Comparison of ENCODE assay signal across 14 cellular contexts in the genomic region with DNA sequence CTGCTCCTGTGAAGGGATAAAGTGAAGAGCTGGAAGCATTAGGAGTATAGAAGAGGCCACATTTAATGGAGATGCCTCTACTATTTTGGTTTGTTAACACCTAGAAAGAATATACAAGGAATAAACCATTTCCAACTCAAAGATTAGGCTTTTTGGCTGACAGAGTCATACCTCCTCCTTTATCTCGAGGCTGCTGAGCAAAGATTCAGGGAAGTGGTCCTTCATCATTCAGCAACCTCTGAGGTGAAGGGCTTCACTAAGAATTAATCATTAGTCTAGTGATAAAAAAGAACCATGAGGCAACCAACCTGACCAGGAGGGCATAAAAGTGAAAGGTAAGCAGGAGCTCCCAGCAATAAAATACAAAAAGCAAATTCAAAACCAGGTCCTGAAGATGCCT.
"Had no signal": no experiment of that assay in that cellular context is flagged by ENCODE, and none has a peak within 500 bp of the region (broad histone marks: within the 10 kb centered on the region; RNA-seq: fewer than 3 reads in every experiment).

No MANE protein-coding gene starts in this region.

- ATAC-seq: effector memory CD8-positive, alpha-beta T cell; foreskin keratinocyte; stimulated activated memory B cell treated with anti-CD40 and anti-IgM and Interleukin-4, amounts not matched to agents 10 μg/mL and 1 μg/mL and 100 μg/mL, for 72 hours had no signal

- H3K9me3 ChIP-seq: spleen, testis, tibial nerve had no signal

- H3K4me3 ChIP-seq: spleen, testis, tibial nerve had no signal

- H3K27ac ChIP-seq: foreskin keratinocyte, spleen, testis had no signal

- H3K27me3 ChIP-seq: foreskin keratinocyte, spleen, testis, tibial nerve had no signal

- DNase-seq: effector memory CD8-positive, alpha-beta T cell; foreskin keratinocyte; head of caudate nucleus; hippocampal formation; mesendoderm; naive B cell; nephron progenitor cell; spleen; stimulated activated CD4-positive, alpha-beta T cell treated with anti-CD3 and anti-CD28 coated beads, Interleukin-15, amount 100 ng/mL, for 24 hours; stimulated activated CD4-positive, alpha-beta T cell treated with anti-CD3 and anti-CD28 coated beads, Interleukin-1b, Interleukin-23, amount 100 ng/mL, for 48 hours; stimulated activated CD4-positive, alpha-beta T cell treated with anti-CD3 and anti-CD28 coated beads, Interleukin-4, amount 100 ng/mL, for 24 hours; testis had no signal
